ENCODE assay signal across 29 cellular contexts in genomic region chr2:49858657-49859056, GRCh38.
"Had no signal": no experiment of that assay in that cellular context is flagged by ENCODE, and none has a peak within 500 bp of the region (broad histone marks: within the 10 kb centered on the region; RNA-seq: fewer than 3 reads in every experiment).

No MANE protein-coding gene starts in this region.

- ATAC-seq: activated CD8-positive, alpha-beta T cell treated with anti-CD3 and anti-CD28 coated beads for 36 hours; activated naive CD4-positive, alpha-beta T cell treated with anti-CD3 and anti-CD28 coated beads, Interleukin-2, amount 50 U/mL, for 72 hours; activated T-cell treated with anti-CD3 and anti-CD28 coated beads, Interleukin-2, amount 50 U/mL, for 4 hours; activated T-cell treated with anti-CD3 and anti-CD28 coated beads, Interleukin-2, amount 50 U/mL, for 72 hours; activated T-helper 17 cell treated with anti-CD3 and anti-CD28 coated beads, Interleukin-2, amount 50 U/mL, for 72 hours; body of pancreas had no signal

- DNase-seq: activated B cell treated with CpG ODN at 0.5 μM for 24 hours; activated CD4-positive, alpha-beta memory T cell treated with anti-CD3 and anti-CD28 coated beads for 36 hours; activated CD4-positive, alpha-beta T cell treated with anti-CD3 and anti-CD28 coated beads for 4 hours; activated CD4-positive, alpha-beta T cell treated with anti-CD3 and anti-CD28 coated beads, Interleukin-2, amount 10 ng/mL, durations not matched to agents 24 days and 14 days; activated CD4-positive, alpha-beta T cell treated with anti-CD3 and anti-CD28 coated beads, Interleukin-2, amount 50 U/mL, for 1 hour; activated CD4-positive, alpha-beta T cell treated with anti-CD3 and anti-CD28 coated beads, Interleukin-2, amount 50 U/mL, for 4 hours; activated CD4-positive, CD25-positive, alpha-beta regulatory T cell treated with anti-CD3 and anti-CD28 coated beads, Interleukin-2, amount 50 U/mL, for 72 hours; activated CD8-positive, alpha-beta memory T cell treated with anti-CD3 and anti-CD28 coated beads, Interleukin-2, amount 50 U/mL, for 4 hours; activated CD8-positive, alpha-beta T cell treated with anti-CD3 and anti-CD28 coated beads for 36 hours; activated effector memory CD4-positive, alpha-beta T cell treated with anti-CD3 and anti-CD28 coated beads, Interleukin-2, amount 50 U/mL, for 16 hours; activated gamma-delta T cell treated with Interleukin-2 at 50 U/mL for 16 hours; activated naive CD4-positive, alpha-beta T cell; activated naive CD4-positive, alpha-beta T cell treated with anti-CD3 and anti-CD28 coated beads for 36 hours; activated naive CD4-positive, alpha-beta T cell treated with anti-CD3 and anti-CD28 coated beads, Interleukin-2, amount 50 U/mL, for 16 hours; activated naive CD8-positive, alpha-beta T cell treated with anti-CD3 and anti-CD28 coated beads for 36 hours; activated T-cell treated with anti-CD3 and anti-CD28 coated beads for 4 hours; activated T-cell treated with anti-CD3 and anti-CD28 coated beads, Interleukin-2, amount 50 U/mL, for 1 hour; activated T-cell treated with anti-CD3 and anti-CD28 coated beads, Interleukin-2, amount 50 U/mL, for 4 hours; activated T-cell treated with anti-CD3 and anti-CD28 coated beads, Interleukin-2, amount 50 U/mL, for 72 hours; adrenal gland; amniotic stem cell; aorta; body of pancreas; brain microvascular endothelial cell; central memory CD4-positive, alpha-beta T cell; T-helper 2 cell; T-helper 9 cell had no signal
